Comparison of ENCODE assay signal across 1 cellular context in genomic region chr12:56127888-56128668, GRCh38.
TF ChIP-seq lines count a peak whose summit lies in the region.

Gene ESYT1 (plus strand): TSS chr12:56128267. CDS start chr12:56128320, 53 bp downstream.

TF ChIP-seq in HepG2, 621 proteins besides CTCF, POLR2A, EP300 and RAD21 (continued from another document and continues in another):
- TF ChIP-seq, protein P1, sequence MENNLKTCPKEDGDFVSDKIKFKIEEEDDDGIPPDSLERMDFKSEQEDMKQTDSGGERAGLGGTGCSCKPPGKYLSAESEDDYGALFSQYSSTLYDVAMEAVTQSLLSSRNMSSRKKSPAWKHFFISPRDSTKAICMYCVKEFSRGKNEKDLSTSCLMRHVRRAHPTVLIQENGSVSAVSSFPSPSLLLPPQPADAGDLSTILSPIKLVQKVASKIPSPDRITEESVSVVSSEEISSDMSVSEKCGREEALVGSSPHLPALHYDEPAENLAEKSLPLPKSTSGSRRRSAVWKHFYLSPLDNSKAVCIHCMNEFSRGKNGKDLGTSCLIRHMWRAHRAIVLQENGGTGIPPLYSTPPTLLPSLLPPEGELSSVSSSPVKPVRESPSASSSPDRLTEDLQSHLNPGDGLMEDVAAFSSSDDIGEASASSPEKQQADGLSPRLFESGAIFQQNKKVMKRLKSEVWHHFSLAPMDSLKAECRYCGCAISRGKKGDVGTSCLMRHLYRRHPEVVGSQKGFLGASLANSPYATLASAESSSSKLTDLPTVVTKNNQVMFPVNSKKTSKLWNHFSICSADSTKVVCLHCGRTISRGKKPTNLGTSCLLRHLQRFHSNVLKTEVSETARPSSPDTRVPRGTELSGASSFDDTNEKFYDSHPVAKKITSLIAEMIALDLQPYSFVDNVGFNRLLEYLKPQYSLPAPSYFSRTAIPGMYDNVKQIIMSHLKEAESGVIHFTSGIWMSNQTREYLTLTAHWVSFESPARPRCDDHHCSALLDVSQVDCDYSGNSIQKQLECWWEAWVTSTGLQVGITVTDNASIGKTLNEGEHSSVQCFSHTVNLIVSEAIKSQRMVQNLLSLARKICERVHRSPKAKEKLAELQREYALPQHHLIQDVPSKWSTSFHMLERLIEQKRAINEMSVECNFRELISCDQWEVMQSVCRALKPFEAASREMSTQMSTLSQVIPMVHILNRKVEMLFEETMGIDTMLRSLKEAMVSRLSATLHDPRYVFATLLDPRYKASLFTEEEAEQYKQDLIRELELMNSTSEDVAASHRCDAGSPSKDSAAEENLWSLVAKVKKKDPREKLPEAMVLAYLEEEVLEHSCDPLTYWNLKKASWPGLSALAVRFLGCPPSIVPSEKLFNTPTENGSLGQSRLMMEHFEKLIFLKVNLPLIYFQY (CRISPR knock-in tag; IDR thresholded peaks at IDR 0.05; ENCODE audit: borderline replicate concordance), result peak; percentile 70; the same call in 1 of the 2 replicates
- peak; percentile 84 for TF ChIP-seq ARID4A (CRISPR knock-in tag; IDR thresholded peaks at IDR 0.05; ENCODE audit: borderline replicate concordance)
- TF ChIP-seq THAP11 (CRISPR knock-in tag; IDR thresholded peaks at IDR 0.05), result peak; percentile 64; the same call in 1 of the 2 replicates
- peak; percentile 30; the same call in 1 of the 2 replicates for TF ChIP-seq MTA1 (CRISPR knock-in tag; IDR thresholded peaks at IDR 0.05; ENCODE audit: borderline replicate concordance)
- TF ChIP-seq, protein P2, sequence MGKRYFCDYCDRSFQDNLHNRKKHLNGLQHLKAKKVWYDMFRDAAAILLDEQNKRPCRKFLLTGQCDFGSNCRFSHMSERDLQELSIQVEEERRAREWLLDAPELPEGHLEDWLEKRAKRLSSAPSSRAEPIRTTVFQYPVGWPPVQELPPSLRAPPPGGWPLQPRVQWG (CRISPR knock-in tag; IDR thresholded peaks at IDR 0.05; ENCODE audit: borderline replicate concordance, low read depth), result no peak
- TF ChIP-seq, protein P3, sequence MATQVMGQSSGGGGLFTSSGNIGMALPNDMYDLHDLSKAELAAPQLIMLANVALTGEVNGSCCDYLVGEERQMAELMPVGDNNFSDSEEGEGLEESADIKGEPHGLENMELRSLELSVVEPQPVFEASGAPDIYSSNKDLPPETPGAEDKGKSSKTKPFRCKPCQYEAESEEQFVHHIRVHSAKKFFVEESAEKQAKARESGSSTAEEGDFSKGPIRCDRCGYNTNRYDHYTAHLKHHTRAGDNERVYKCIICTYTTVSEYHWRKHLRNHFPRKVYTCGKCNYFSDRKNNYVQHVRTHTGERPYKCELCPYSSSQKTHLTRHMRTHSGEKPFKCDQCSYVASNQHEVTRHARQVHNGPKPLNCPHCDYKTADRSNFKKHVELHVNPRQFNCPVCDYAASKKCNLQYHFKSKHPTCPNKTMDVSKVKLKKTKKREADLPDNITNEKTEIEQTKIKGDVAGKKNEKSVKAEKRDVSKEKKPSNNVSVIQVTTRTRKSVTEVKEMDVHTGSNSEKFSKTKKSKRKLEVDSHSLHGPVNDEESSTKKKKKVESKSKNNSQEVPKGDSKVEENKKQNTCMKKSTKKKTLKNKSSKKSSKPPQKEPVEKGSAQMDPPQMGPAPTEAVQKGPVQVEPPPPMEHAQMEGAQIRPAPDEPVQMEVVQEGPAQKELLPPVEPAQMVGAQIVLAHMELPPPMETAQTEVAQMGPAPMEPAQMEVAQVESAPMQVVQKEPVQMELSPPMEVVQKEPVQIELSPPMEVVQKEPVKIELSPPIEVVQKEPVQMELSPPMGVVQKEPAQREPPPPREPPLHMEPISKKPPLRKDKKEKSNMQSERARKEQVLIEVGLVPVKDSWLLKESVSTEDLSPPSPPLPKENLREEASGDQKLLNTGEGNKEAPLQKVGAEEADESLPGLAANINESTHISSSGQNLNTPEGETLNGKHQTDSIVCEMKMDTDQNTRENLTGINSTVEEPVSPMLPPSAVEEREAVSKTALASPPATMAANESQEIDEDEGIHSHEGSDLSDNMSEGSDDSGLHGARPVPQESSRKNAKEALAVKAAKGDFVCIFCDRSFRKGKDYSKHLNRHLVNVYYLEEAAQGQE (IDR thresholded peaks at IDR 0.05; ENCODE audit: borderline replicate concordance in 1 of 2, low read depth in 1 of 2, low read length in 2 of 2), result 0 out of 4 replicates have a peak, but pooled peaks of 1 of the 2 experiments have one; percentile 24
- TF ChIP-seq TCF12 (IDR thresholded peaks at IDR 0.05), result no peak
- no peak for TF ChIP-seq TCF12 (CRISPR knock-in tag; IDR thresholded peaks at IDR 0.05)
- no peak for TF ChIP-seq HNF1A (IDR thresholded peaks at IDR 0.05; ENCODE audit: low read depth)
- peak; percentile 68; the same call in 1 of the 2 replicates for TF ChIP-seq HNF1A (CRISPR knock-in tag; IDR thresholded peaks at IDR 0.05; ENCODE audit: borderline replicate concordance)
- 0 out of 2 replicates have a peak, but pooled peaks have one; percentile 4 for TF ChIP-seq SMAD1 (CRISPR knock-in tag; IDR thresholded peaks at IDR 0.05; ENCODE audit: borderline replicate concordance, low read depth)
- TF ChIP-seq TAF15 (IDR thresholded peaks at IDR 0.05; ENCODE audit: low read depth, low read length, poor library complexity, severe bottlenecking), result peak; percentile 29
- TF ChIP-seq ELF3 (CRISPR knock-in tag; IDR thresholded peaks at IDR 0.05), result peak; percentile 60
- TF ChIP-seq ZNF230 (CRISPR knock-in tag; IDR thresholded peaks at IDR 0.05), result peak; percentile 67; the same call in 1 of the 2 replicates
- no peak for TF ChIP-seq PBX2 (CRISPR knock-in tag; IDR thresholded peaks at IDR 0.05)
- TF ChIP-seq ZNF644 (CRISPR knock-in tag; IDR thresholded peaks at IDR 0.05; ENCODE audit: low read depth), result no peak
- peak; percentile 13; the same call in 1 of the 2 replicates for TF ChIP-seq RXRA (CRISPR knock-in tag; IDR thresholded peaks at IDR 0.05)
- TF ChIP-seq MLX (CRISPR knock-in tag; IDR thresholded peaks at IDR 0.05), result 0 out of 2 replicates have a peak, but pooled peaks have one; percentile 13
- peak; percentile 57; the same call in 1 of the 2 replicates for TF ChIP-seq ZNF574 (CRISPR knock-in tag; IDR thresholded peaks at IDR 0.05)
- no peak; the same call in 1 of the 2 replicates for TF ChIP-seq HIVEP1 (CRISPR knock-in tag; IDR thresholded peaks at IDR 0.05)
- TF ChIP-seq SOX5 (CRISPR knock-in tag; IDR thresholded peaks at IDR 0.05; ENCODE audit: borderline replicate concordance), result 0 out of 2 replicates have a peak, but pooled peaks have one; percentile 11
- TF ChIP-seq ZMYM3 (CRISPR knock-in tag; IDR thresholded peaks at IDR 0.05), result no peak
- peak; percentile 82 for TF ChIP-seq SP2 (CRISPR knock-in tag; IDR thresholded peaks at IDR 0.05)
